11 cellular contexts compared by ENCODE assay signal in genomic region chr6:128487055-128487454, GRCh38. TPM values are rescaled to one million over a fixed set of nuclear protein-coding genes. Genes with fewer than 3 reads are reported as not detected.
A peak's percentile ranks its signal among the peaks of the same experiment; 100 is the strongest.
DNase-seq lines count a peak whose midpoint lies in the region; ATAC-seq, FAIRE-seq and TF ChIP-seq lines count a peak whose summit lies in the region.
"Had no signal": no experiment of that assay in that cellular context is flagged by ENCODE, and none has a peak within 500 bp of the region (broad histone marks: within the 10 kb centered on the region; RNA-seq: fewer than 3 reads in every experiment).

No MANE protein-coding gene starts in this region.

- TF ChIP-seq CTCF in A549 (IDR thresholded peaks at IDR 0.05): no peak
- peak; percentile 44 to 45 for TF ChIP-seq CTCF in GM23338 (conservative IDR thresholded peaks at IDR 0.05; ENCODE audit: low read depth in 2 of 2)
- peak; percentile 41 for TF ChIP-seq CTCF in astrocyte of the cerebellum (IDR thresholded peaks at IDR 0.05; ENCODE audit: low read depth, low read length, missing control alignments)
- TF ChIP-seq CTCF in kidney (IDR thresholded peaks at IDR 0.05; ENCODE audit: borderline replicate concordance, extremely low read depth, insufficient read depth): peak; percentile 18
- no peak for TF ChIP-seq CTCF in coronary artery (IDR thresholded peaks at IDR 0.05)

- CTCF ChIA-PET in A549 (lab: Yijun Ruan, JAX): interaction anchor here (0.6 kb wide), 1 partner anchor 369 kb away, joined by 3 read pairs; no protein-coding TSS in a partner anchor

- no peak overlapping the region for H2AFZ ChIP-seq in GM23338

- H3K27ac ChIP-seq in A549 (no peak overlapping the region), GM23338 (ENCODE audit: low read depth) (no peak overlapping the region), kidney (ENCODE audit: low read depth in 2 of 2, low read length in 2 of 2) (no peak overlapping the region), coronary artery (no peak overlapping the region)

- H3K4me1 ChIP-seq in A549 (peaks cover 10% of the 10 kb centered on the region), GM23338 (ENCODE audit: insufficient read depth) (peaks cover 46% of the 10 kb centered on the region), kidney (ENCODE audit: control insufficient read depth in 1 of 2, insufficient read depth in 1 of 2, low read depth in 1 of 2, low read length in 2 of 2) (peaks cover 0 to 5% of the 10 kb centered on the region in 2 donors)

- peak; percentile 81 to 84 for ATAC-seq in A549
- peak; percentile 87 for ATAC-seq in GM23338

- no peak overlapping the region for H3K4me3 Mint-ChIP-seq in GM23338
- H3K4me3 Mint-ChIP-seq: activated CD4-positive, alpha-beta memory T cell treated with anti-CD3 and anti-CD28 coated beads, Interleukin-2, amount 10 ng/mL, durations not matched to agents 7 days and 5 days; activated naive CD8-positive, alpha-beta T cell treated with anti-CD3 and anti-CD28 coated beads, Interleukin-2, amount 10 ng/mL, durations not matched to agents 7 days and 5 days had no signal

- H3K4me1 Mint-ChIP-seq in GM23338: peaks cover 45% of the 10 kb centered on the region
- H3K4me1 Mint-ChIP-seq: activated CD4-positive, alpha-beta memory T cell treated with anti-CD3 and anti-CD28 coated beads, Interleukin-2, amount 10 ng/mL, durations not matched to agents 7 days and 5 days had no signal

- FAIRE-seq in A549 (lab: Jason Lieb, UNC) (no peak), kidney (lab: Jason Lieb, UNC) (no peak)

- no peaks in the 10 kb centered on the region for H3F3A ChIP-seq in GM23338 (replicated peaks; ENCODE audit: low read depth)

- 100% methylated on average over 2 of the region's 2 CpGs for WGBS in A549 (ENCODE audit: missing lambda C conversion rate)

- peaks cover 76% of the 10 kb centered on the region for H3K79me2 ChIP-seq in GM23338 (replicated peaks; ENCODE audit: insufficient read depth)

- H3K9me3 Mint-ChIP-seq in GM23338: no peaks in the 10 kb centered on the region
- H3K9me3 Mint-ChIP-seq: activated CD4-positive, alpha-beta memory T cell treated with anti-CD3 and anti-CD28 coated beads, Interleukin-2, amount 10 ng/mL, durations not matched to agents 7 days and 5 days; activated naive CD8-positive, alpha-beta T cell treated with anti-CD3 and anti-CD28 coated beads, Interleukin-2, amount 10 ng/mL, durations not matched to agents 7 days and 5 days had no signal

- H3K36me3 Mint-ChIP-seq in GM23338 (ENCODE audit: low read depth): no peaks in the 10 kb centered on the region
- H3K36me3 Mint-ChIP-seq: activated naive CD8-positive, alpha-beta T cell treated with anti-CD3 and anti-CD28 coated beads, Interleukin-2, amount 10 ng/mL, durations not matched to agents 7 days and 5 days had no signal

- H3K36me3 ChIP-seq in GM23338 (ENCODE audit: insufficient read depth) (no peaks in the 10 kb centered on the region), kidney (ENCODE audit: control insufficient read depth in 1 of 2, insufficient read depth in 2 of 2, low read length in 2 of 2) (no peaks in the 10 kb centered on the region)

- H3K27me3 ChIP-seq in GM23338 (ENCODE audit: insufficient read depth): no peaks in the 10 kb centered on the region

- H3K4me2 ChIP-seq in A549 (no peak overlapping the region), GM23338 (no peak overlapping the region)

- peak in 1 of 2 experiments; percentile 18; a peak in 1 of 5 replicates for TF ChIP-seq RAD21 in A549 (conservative IDR thresholded peaks at IDR 0.05 in 1 of 2, IDR thresholded peaks at IDR 0.05 in 1 of 2)

- no peak for TF ChIP-seq POLR2A in A549 (IDR thresholded peaks at IDR 0.05; ENCODE audit: low read length)

- H3K27me3 Mint-ChIP-seq in GM23338 (ENCODE audit: insufficient read depth, low read depth, poor library complexity): no peaks in the 10 kb centered on the region
- H3K27me3 Mint-ChIP-seq: activated CD4-positive, alpha-beta memory T cell treated with anti-CD3 and anti-CD28 coated beads, Interleukin-2, amount 10 ng/mL, durations not matched to agents 7 days and 5 days had no signal

- H4K20me1 ChIP-seq in GM23338 (replicated peaks; ENCODE audit: insufficient read depth): peaks cover 14% of the 10 kb centered on the region

- H3K9me3 ChIP-seq in A549 (no peaks in the 10 kb centered on the region), kidney (ENCODE audit: control insufficient read depth in 1 of 2, low read length in 2 of 2) (no peaks in the 10 kb centered on the region)

- H3K27ac Mint-ChIP-seq in GM23338: 0 out of 2 replicates have a peak overlapping the region, but pooled peaks have one; percentile 14
- H3K27ac Mint-ChIP-seq: activated CD4-positive, alpha-beta memory T cell treated with anti-CD3 and anti-CD28 coated beads, Interleukin-2, amount 10 ng/mL, durations not matched to agents 7 days and 5 days; activated naive CD8-positive, alpha-beta T cell treated with anti-CD3 and anti-CD28 coated beads, Interleukin-2, amount 10 ng/mL, durations not matched to agents 7 days and 5 days had no signal

- H3K4me3 ChIP-seq in A549 (no peak overlapping the region), GM23338 (no peak overlapping the region), astrocyte of the cerebellum (ENCODE audit: low read depth, low read length) (no peak overlapping the region), kidney (ENCODE audit: low read length in 2 of 2) (no peak overlapping the region), coronary artery (no peak overlapping the region)
- H3K4me3 ChIP-seq: lung had no signal

- POLR2A ChIA-PET in A549 (lab: Yijun Ruan, JAX): interaction anchor here (1.0 kb wide), 1 partner anchor 10 kb away, joined by 3 read pairs; no protein-coding TSS in a partner anchor

- no peaks in the 10 kb centered on the region for H3K9me2 ChIP-seq in GM23338 (ENCODE audit: insufficient read depth)

- intact Hi-C loops in kidney (cut with DNase I): no loop called here

- no peak overlapping the region for H3K9ac ChIP-seq in kidney (ENCODE audit: low read length in 2 of 2)

- no peak for TF ChIP-seq EP300 in A549 (IDR thresholded peaks at IDR 0.05)

- no peak for DNase-seq in A549 (ENCODE audit: low read depth in 1 of 2, low spot score in 1 of 2)
- DNase-seq in GM23338 (ENCODE audit: low spot score): peak; percentile 42
- DNase-seq in astrocyte of the cerebellum (ENCODE audit: low read depth): no peak
- DNase-seq in kidney: no peak
- DNase-seq in NCI-H1930 (lab: John Stamatoyannopoulos, UW): no peak
- DNase-seq in SHP77 treated with DMSO at 0.1 percent for 48 hours (lab: John Stamatoyannopoulos, UW): no peak
- DNase-seq in coronary artery (ENCODE audit: low spot score): no peak
- no peak for DNase-seq in stimulated activated CD4-positive, alpha-beta T cell treated with anti-CD3 and anti-CD28 coated beads, Interleukin-2, amount 100 ng/mL, for 24 hours
- DNase-seq: activated CD4-positive, alpha-beta memory T cell treated with anti-CD3 and anti-CD28 coated beads, Interleukin-2, amount 10 ng/mL, durations not matched to agents 7 days and 5 days; activated naive CD8-positive, alpha-beta T cell treated with anti-CD3 and anti-CD28 coated beads, Interleukin-2, amount 10 ng/mL, durations not matched to agents 7 days and 5 days had no signal

- in situ Hi-C loops in astrocyte of the cerebellum (cut with HindIII; ENCODE audit: low sequenced_read_pairs): no loop called here

TF ChIP-seq in A549, 52 proteins besides CTCF, POLR2A, EP300 and RAD21 (continues in another document):
- TF ChIP-seq BHLHE40 (IDR thresholded peaks at IDR 0.05; ENCODE audit: low read depth, low read length) (no peak), RCOR1 (IDR thresholded peaks at IDR 0.05; ENCODE audit: low read depth, low read length) (no peak), NR3C1 (IDR thresholded peaks at IDR 0.05) (no peak), HMGXB4 (CRISPR knock-in tag; IDR thresholded peaks at IDR 0.05; ENCODE audit: borderline replicate concordance) (no peak)

TF ChIP-seq in GM23338, 12 proteins besides CTCF, POLR2A, EP300 and RAD21 (continues in another document):
- TF ChIP-seq JUNB (IDR thresholded peaks at IDR 0.05; ENCODE audit: unreplicated experiment): no peak

RNA-seq across cellular contexts. Expression of gene PTPRK, which starts 33.3 kb away (rescaled TPM):
- polyA plus RNA-seq in A549 (2011; rRNA removed): 16.1 and 33.9 TPM in 2 replicates
- 3.6 and 3.9 TPM in 2 replicates for polyA plus RNA-seq in A549 (2012; cell fraction: cytosol; rRNA removed)
- 7.0 and 8.8 TPM in 2 replicates for polyA plus RNA-seq in A549 (2012; cell fraction: nucleus; rRNA removed)
- 11.1 to 15.2 TPM (median 14.4 TPM) in 3 replicates for polyA plus RNA-seq in A549 (2017; fragmentation: RNase III; extraction: RNeasy Plus Mini Kit Qiagen cat#74134 plus additional on column Dnase treatment)
- polyA minus RNA-seq in A549 (2011; rRNA and poly(A)+ RNA removed): 42.1 and 47.4 TPM in 2 replicates
- 46.1 and 56.4 TPM in 2 replicates for total RNA-seq in GM23338 (2014; rRNA removed; shearing (Covaris generic))
- 20.7 and 26.9 TPM in 2 replicates for polyA plus RNA-seq in GM23338 (2016; fragmentation: Nextera tagmentation; extraction: Ambion mirVana)
- 72.8 TPM for total RNA-seq in kidney
- polyA plus RNA-seq in kidney (ENCODE audit: insufficient read depth, low read depth, low replicate concordance): 9.2 TPM

Comparison
In these comparisons a context has a peak if more than half of its experiments do, and no peak if none do; other contexts are left out.
1. CTCF ChIP-seq: peak in GM23338 (2 of 2), astrocyte of the cerebellum (single experiment) and kidney (single experiment); none in A549 (single experiment) and coronary artery (single experiment).